ENCODE assay signal across 18 cellular contexts in genomic region chr11:72842644-72843330, GRCh38.
"Had no signal": no experiment of that assay in that cellular context is flagged by ENCODE, and none has a peak within 500 bp of the region (broad histone marks: within the 10 kb centered on the region; RNA-seq: fewer than 3 reads in every experiment).

No MANE protein-coding gene starts in this region.

- H3K9me3 Mint-ChIP-seq: activated T-cell treated with anti-CD3 and anti-CD28 coated beads, Interleukin-2, amount 50 U/mL, for 72 hours; central memory CD8-positive, alpha-beta T cell; dendritic cell treated with granulocyte-macrophage colony-stimulating factor and Interleukin-4, amounts not matched to agents 40 ng/mL and 50 ng/mL, for 4 days; effector memory CD8-positive, alpha-beta T cell; neural crest cell; stimulated activated memory B cell treated with anti-CD40 and anti-IgM and Interleukin-4, amounts not matched to agents 10 μg/mL and 1 μg/mL and 100 μg/mL, for 72 hours had no signal

- ATAC-seq: activated CD4-positive, CD25-positive, alpha-beta regulatory T cell treated with anti-CD3 and anti-CD28 coated beads, Interleukin-2, amount 50 U/mL, for 24 hours; activated CD8-positive, alpha-beta memory T cell treated with anti-CD3 and anti-CD28 coated beads, Interleukin-2, amount 10 ng/mL, durations not matched to agents 7 days and 5 days; activated T-cell treated with anti-CD3 and anti-CD28 coated beads, Interleukin-2, amount 50 U/mL, for 72 hours; body of pancreas; effector memory CD8-positive, alpha-beta T cell; left colon; pancreas; stimulated activated memory B cell treated with anti-CD40 and anti-IgM and Interleukin-4, amounts not matched to agents 10 μg/mL and 1 μg/mL and 100 μg/mL, for 72 hours had no signal

- H3K4me1 Mint-ChIP-seq: central memory CD8-positive, alpha-beta T cell had no signal

- H3K9me3 ChIP-seq: body of pancreas, pancreas, transverse colon had no signal

- H3K4me1 ChIP-seq: body of pancreas, pancreas, transverse colon had no signal

- H3K27ac Mint-ChIP-seq: activated CD8-positive, alpha-beta memory T cell treated with anti-CD3 and anti-CD28 coated beads, Interleukin-2, amount 10 ng/mL, durations not matched to agents 7 days and 5 days; activated T-cell treated with anti-CD3 and anti-CD28 coated beads, Interleukin-2, amount 50 U/mL, for 72 hours; dendritic cell treated with granulocyte-macrophage colony-stimulating factor and Interleukin-4, amounts not matched to agents 40 ng/mL and 50 ng/mL, for 4 days had no signal

- H3K4me3 ChIP-seq: body of pancreas, pancreas, transverse colon had no signal

- H3K4me3 Mint-ChIP-seq: activated CD8-positive, alpha-beta memory T cell treated with anti-CD3 and anti-CD28 coated beads, Interleukin-2, amount 10 ng/mL, durations not matched to agents 7 days and 5 days; activated T-cell treated with anti-CD3 and anti-CD28 coated beads, Interleukin-2, amount 50 U/mL, for 72 hours; central memory CD8-positive, alpha-beta T cell; dendritic cell treated with granulocyte-macrophage colony-stimulating factor and Interleukin-4, amounts not matched to agents 40 ng/mL and 50 ng/mL, for 4 days; effector memory CD8-positive, alpha-beta T cell; neural crest cell; stimulated activated memory B cell treated with anti-CD40 and anti-IgM and Interleukin-4, amounts not matched to agents 10 μg/mL and 1 μg/mL and 100 μg/mL, for 72 hours had no signal

- H3K27me3 ChIP-seq: body of pancreas, pancreas, transverse colon had no signal

- H3K27me3 Mint-ChIP-seq: activated CD8-positive, alpha-beta memory T cell treated with anti-CD3 and anti-CD28 coated beads, Interleukin-2, amount 10 ng/mL, durations not matched to agents 7 days and 5 days; central memory CD8-positive, alpha-beta T cell; dendritic cell treated with granulocyte-macrophage colony-stimulating factor and Interleukin-4, amounts not matched to agents 40 ng/mL and 50 ng/mL, for 4 days; effector memory CD8-positive, alpha-beta T cell; stimulated activated memory B cell treated with anti-CD40 and anti-IgM and Interleukin-4, amounts not matched to agents 10 μg/mL and 1 μg/mL and 100 μg/mL, for 72 hours had no signal

- DNase-seq: activated CD4-positive, alpha-beta T cell treated with anti-CD3 and anti-CD28 coated beads, Interleukin-2, amount 50 U/mL, for 48 hours; activated CD8-positive, alpha-beta memory T cell treated with anti-CD3 and anti-CD28 coated beads, Interleukin-2, amount 10 ng/mL, durations not matched to agents 7 days and 5 days; activated T-cell treated with anti-CD3 and anti-CD28 coated beads, Interleukin-2, amount 50 U/mL, for 72 hours; body of pancreas; effector memory CD8-positive, alpha-beta T cell; left colon; mesenchymal stem cell; pancreas; SHP77 treated with DMSO at 0.1 percent for 48 hours; small intestine; substantia nigra; transverse colon had no signal

- H3K27ac ChIP-seq: body of pancreas, epithelial cell of prostate, pancreas, transverse colon had no signal
